Comparison of ENCODE assay signal across 1 cellular context in genomic region chr20:62395311-62396242, GRCh38.
TF ChIP-seq lines count a peak whose summit lies in the region.

No MANE protein-coding gene starts in this region.

TF ChIP-seq in IMR-90, 13 proteins besides CTCF, POLR2A, EP300 and RAD21:
- no peak for TF ChIP-seq CEBPB (IDR thresholded peaks at IDR 0.05; ENCODE audit: low read depth, low read length)
- TF ChIP-seq CHD1 (IDR thresholded peaks at IDR 0.05; ENCODE audit: low read depth, low read length), result no peak
- no peak for TF ChIP-seq NFE2L2 (IDR thresholded peaks at IDR 0.05; ENCODE audit: low read depth, low read length)
- TF ChIP-seq RCOR1 (IDR thresholded peaks at IDR 0.05; ENCODE audit: insufficient replicate concordance, low read length), result no peak
- TF ChIP-seq FOS (IDR thresholded peaks at IDR 0.05; ENCODE audit: low read depth, low read length), result no peak
- no peak for TF ChIP-seq MAZ (IDR thresholded peaks at IDR 0.05; ENCODE audit: borderline replicate concordance, low read depth, low read length)
- TF ChIP-seq RFX5 (IDR thresholded peaks at IDR 0.05; ENCODE audit: low read depth, low read length), result no peak
- no peak for TF ChIP-seq ELK1 (IDR thresholded peaks at IDR 0.05; ENCODE audit: borderline replicate concordance, low read depth, low read length)
- no peak for TF ChIP-seq BHLHE40 (IDR thresholded peaks at IDR 0.05; ENCODE audit: low read depth, low read length)
- TF ChIP-seq MAFK (IDR thresholded peaks at IDR 0.05; ENCODE audit: low read depth, low read length), result no peak
- TF ChIP-seq SMC3 (IDR thresholded peaks at IDR 0.05; ENCODE audit: low read depth, low read length), result no peak
- no peak for TF ChIP-seq MXI1 (IDR thresholded peaks at IDR 0.05; ENCODE audit: borderline replicate concordance, low read depth, low read length)
- no peak for TF ChIP-seq USF2 (IDR thresholded peaks at IDR 0.05; ENCODE audit: low read depth, low read length)
